In genomic region chr15:98805434-98806274, GRCh38 we compare ENCODE assay signal across 15 cellular contexts.
DNase-seq lines count a peak whose midpoint lies in the region; ATAC-seq and TF ChIP-seq lines count a peak whose summit lies in the region.
"Had no signal": no experiment of that assay in that cellular context is flagged by ENCODE, and none has a peak within 500 bp of the region (broad histone marks: within the 10 kb centered on the region; RNA-seq: fewer than 3 reads in every experiment).

No MANE protein-coding gene starts in this region.

- no peaks in the 10 kb centered on the region for H3K9me3 Mint-ChIP-seq in neural crest cell
- H3K9me3 Mint-ChIP-seq in naive thymus-derived CD8-positive, alpha-beta T cell, result no peaks in the 10 kb centered on the region
- H3K9me3 Mint-ChIP-seq: activated B cell treated with CpG ODN at 0.5 μM for 24 hours; activated T-helper 1 cell treated with anti-CD3 and anti-CD28 coated beads, Interleukin-12 subunit alpha, Interleukin-12 subunit beta, Interleukin-2, Interleukin-4 antibody, amounts not matched to agents 30 ng/mL and 10 ng/mL and 1 ng/mL, durations not matched to agents 14 hours and 24 hours and 36 hours had no signal

- ATAC-seq in DND-41 (ENCODE audit: insufficient read depth, low read depth), result no peak
- no peak for ATAC-seq in naive thymus-derived CD8-positive, alpha-beta T cell

- H2AFZ ChIP-seq in DND-41 (ENCODE audit: low read depth, low read length), result no peak overlapping the region

- no peaks in the 10 kb centered on the region for H3K36me3 Mint-ChIP-seq in neural crest cell (ENCODE audit: low read depth)
- H3K36me3 Mint-ChIP-seq in naive thymus-derived CD8-positive, alpha-beta T cell, result peaks cover 0 to 7% (median under 1%) of the 10 kb centered on the region in 3 donors

- H3K27me3 Mint-ChIP-seq in neural crest cell (ENCODE audit: low read depth), result no peaks in the 10 kb centered on the region
- H3K27me3 Mint-ChIP-seq in naive thymus-derived CD8-positive, alpha-beta T cell, result peaks cover 0 to 1% (median 0%) of the 10 kb centered on the region in 5 donors
- H3K27me3 Mint-ChIP-seq: activated B cell treated with CpG ODN at 0.5 μM for 24 hours had no signal

- DNase-seq in DND-41, result no peak
- DNase-seq in HuH-7 (ENCODE audit: low spot score), result peak; percentile 40
- no peak for DNase-seq in brain microvascular endothelial cell
- DNase-seq in neural crest cell (ENCODE audit: low read depth, low spot score), result no peak
- no peak for DNase-seq in T-helper 9 cell
- no peak for DNase-seq in GM20000 (ENCODE audit: low spot score)
- DNase-seq in SKM-1 (lab: John Stamatoyannopoulos, UW; ENCODE audit: unreplicated experiment), result no peak
- no peak for DNase-seq in naive thymus-derived CD8-positive, alpha-beta T cell
- DNase-seq: activated B cell treated with CpG ODN at 0.5 μM for 24 hours, caudate nucleus, left ventricle myocardium superior, NCI-H2171, RPMI8226 had no signal

- H3K27ac ChIP-seq in DND-41 (ENCODE audit: low read length), result no peak overlapping the region
- no peak overlapping the region for H3K27ac ChIP-seq in brain microvascular endothelial cell
- H3K27ac ChIP-seq: tibial nerve had no signal

- H3K4me3 ChIP-seq in DND-41 (ENCODE audit: low read depth in 1 of 2, low read length in 2 of 2) (no peak overlapping the region), brain microvascular endothelial cell (ENCODE audit: low read depth, low read length) (no peak overlapping the region)
- H3K4me3 ChIP-seq: tibial nerve had no signal

- no peaks in the 10 kb centered on the region for H3K9me3 ChIP-seq in DND-41 (ENCODE audit: insufficient read depth, low read length, severe bottlenecking)
- H3K9me3 ChIP-seq: tibial nerve had no signal

- H3K27ac Mint-ChIP-seq in neural crest cell (ENCODE audit: unreplicated experiment), result no peak overlapping the region
- H3K27ac Mint-ChIP-seq in naive thymus-derived CD8-positive, alpha-beta T cell, result no peak overlapping the region
- H3K27ac Mint-ChIP-seq: activated B cell treated with CpG ODN at 0.5 μM for 24 hours; activated T-helper 1 cell treated with anti-CD3 and anti-CD28 coated beads, Interleukin-12 subunit alpha, Interleukin-12 subunit beta, Interleukin-2, Interleukin-4 antibody, amounts not matched to agents 30 ng/mL and 10 ng/mL and 1 ng/mL, durations not matched to agents 14 hours and 24 hours and 36 hours had no signal

- no peaks in the 10 kb centered on the region for H3K27me3 ChIP-seq in DND-41 (ENCODE audit: insufficient read depth, low read length, poor library complexity)
- H3K27me3 ChIP-seq in brain microvascular endothelial cell (replicated peaks), result no peaks in the 10 kb centered on the region
- H3K27me3 ChIP-seq: tibial nerve had no signal

- peaks cover 60% of the 10 kb centered on the region for H3K4me1 Mint-ChIP-seq in neural crest cell
- peaks cover 18 to 61% (median 32%) of the 10 kb centered on the region in 4 donors for H3K4me1 Mint-ChIP-seq in naive thymus-derived CD8-positive, alpha-beta T cell
- H3K4me1 Mint-ChIP-seq: activated B cell treated with CpG ODN at 0.5 μM for 24 hours had no signal

- no peaks in the 10 kb centered on the region for H3K36me3 ChIP-seq in DND-41 (ENCODE audit: insufficient read depth, low read length)
- H3K36me3 ChIP-seq in brain microvascular endothelial cell (replicated peaks), result no peaks in the 10 kb centered on the region
- H3K36me3 ChIP-seq: tibial nerve had no signal

- no peak overlapping the region for H3K9ac ChIP-seq in DND-41 (ENCODE audit: low read depth, low read length)

- TF ChIP-seq CTCF in DND-41 (IDR thresholded peaks at IDR 0.05; ENCODE audit: borderline replicate concordance, extremely low read depth, low read length, poor library complexity, severe bottlenecking) (peak; percentile 35), brain microvascular endothelial cell (IDR thresholded peaks at IDR 0.05; ENCODE audit: low read depth, low read length, missing control alignments) (peak; percentile 43), neural crest cell (conservative IDR thresholded peaks at IDR 0.05) (peak; percentile 44), GM20000 (IDR thresholded peaks at IDR 0.05; ENCODE audit: extremely low read depth, missing control alignments) (no peak)

- peaks cover 13% of the 10 kb centered on the region for H3K4me1 ChIP-seq in DND-41 (ENCODE audit: insufficient read depth, low read length)

- no peak overlapping the region for H3K4me2 ChIP-seq in DND-41 (ENCODE audit: insufficient read depth, low read length)

- peaks cover 53% of the 10 kb centered on the region; the same call in 1 of the 2 replicates for H3K79me2 ChIP-seq in DND-41 (ENCODE audit: insufficient read depth, low read length)

- POLR2A ChIA-PET in naive thymus-derived CD8-positive, alpha-beta T cell (lab: Charles Lee), result no interaction called here

- no peak overlapping the region for H3K4me3 Mint-ChIP-seq in neural crest cell
- no peak overlapping the region for H3K4me3 Mint-ChIP-seq in naive thymus-derived CD8-positive, alpha-beta T cell
- H3K4me3 Mint-ChIP-seq: activated B cell treated with CpG ODN at 0.5 μM for 24 hours; activated T-helper 1 cell treated with anti-CD3 and anti-CD28 coated beads, Interleukin-12 subunit alpha, Interleukin-12 subunit beta, Interleukin-2, Interleukin-4 antibody, amounts not matched to agents 30 ng/mL and 10 ng/mL and 1 ng/mL, durations not matched to agents 14 hours and 24 hours and 36 hours had no signal

- in situ Hi-C loops in brain microvascular endothelial cell (cut with HindIII; ENCODE audit: low pct_ligation_motif_present, low sequenced_read_pairs), result no loop called here

- peaks cover 44% of the 10 kb centered on the region for H4K20me1 ChIP-seq in DND-41 (ENCODE audit: insufficient read depth, low read length)
